ENCODE assay signal across 8 cellular contexts in the genomic region with DNA sequence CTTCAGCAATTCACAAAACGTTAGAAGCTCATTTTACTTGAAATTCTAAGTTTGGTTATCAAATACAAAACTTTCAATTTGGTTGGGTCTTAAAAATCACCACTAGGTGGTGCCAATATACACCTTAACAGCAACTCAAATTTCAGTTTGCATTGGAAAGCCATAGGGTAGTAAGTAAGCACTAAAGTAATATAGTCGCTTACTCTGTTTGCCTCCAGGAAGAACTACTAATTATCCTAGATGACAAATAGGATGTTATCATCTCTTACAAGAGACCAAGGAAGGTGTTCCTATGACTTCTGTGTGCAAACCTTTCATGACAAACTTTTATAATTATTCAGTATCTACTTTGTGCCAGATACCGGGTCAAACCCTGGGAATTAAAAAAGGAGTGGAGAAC.
DNase-seq lines count a peak whose midpoint lies in the region; ATAC-seq, FAIRE-seq and TF ChIP-seq lines count a peak whose summit lies in the region.

No MANE protein-coding gene starts in this region.

- H3K4me3 ChIP-seq in MM.1S (ENCODE audit: low read length) (no peak overlapping the region), mucosa of rectum (ENCODE audit: low read length in 2 of 2) (no peak overlapping the region)

- DNase-seq in MM.1S (peak; percentile 79), RPMI8226 (peak; percentile 62), endothelial cell (ENCODE audit: low spot score) (no peak), activated T-cell treated with anti-CD3 and anti-CD28 coated beads for 4 hours (no peak)

- TF ChIP-seq CTCF in MM.1S (IDR thresholded peaks at IDR 0.05; ENCODE audit: low read length) (peak; percentile 73), endothelial cell (IDR thresholded peaks at IDR 0.05; ENCODE audit: unreplicated experiment) (peak; percentile 83)

- H3K27me3 Mint-ChIP-seq in endothelial cell (ENCODE audit: unreplicated experiment): no peaks in the 10 kb centered on the region

- H3K4me1 Mint-ChIP-seq in endothelial cell (ENCODE audit: unreplicated experiment): peaks cover 4% of the 10 kb centered on the region

- H3K27ac ChIP-seq in MM.1S (ENCODE audit: low read length) (no peak overlapping the region), mucosa of rectum (ENCODE audit: low read depth in 2 of 2, low read length in 2 of 2) (peak overlapping the region; percentile 44 to 74)

- no peaks in the 10 kb centered on the region for H3K36me3 ChIP-seq in MM.1S (replicated peaks; ENCODE audit: insufficient read depth, low read length)
- H3K36me3 ChIP-seq in mucosa of rectum (ENCODE audit: control insufficient read depth in 2 of 2, insufficient read depth in 2 of 2, low read length in 2 of 2): peaks cover 3 to 8% of the 10 kb centered on the region in 2 donors

- peak; percentile 95 for FAIRE-seq in G401.6 (lab: Jason Lieb, UNC)

- ATAC-seq in GM19397 (IDR thresholded peaks at IDR 0.05; ENCODE audit: unreplicated experiment): no peak
- no peak for ATAC-seq in HG03520 (IDR thresholded peaks at IDR 0.05; ENCODE audit: unreplicated experiment)

- H3K79me2 ChIP-seq in MM.1S (ENCODE audit: low read length): peaks cover 13% of the 10 kb centered on the region

- H3K4me1 ChIP-seq in MM.1S (ENCODE audit: low read length) (peaks cover 10% of the 10 kb centered on the region), mucosa of rectum (ENCODE audit: control insufficient read depth in 2 of 2, insufficient read depth in 2 of 2, low read length in 2 of 2) (peaks cover 0 to 19% of the 10 kb centered on the region in 2 donors)

- no peak overlapping the region for H3K4me3 Mint-ChIP-seq in endothelial cell (ENCODE audit: unreplicated experiment)

- H3F3A ChIP-seq in MM.1S (ENCODE audit: insufficient read depth, low read length): no peaks in the 10 kb centered on the region

- H3K27ac Mint-ChIP-seq in endothelial cell (ENCODE audit: unreplicated experiment): no peak overlapping the region

- H3K9me2 ChIP-seq in MM.1S (replicated peaks; ENCODE audit: insufficient read depth, low read length): no peaks in the 10 kb centered on the region

- no peaks in the 10 kb centered on the region for H3K36me3 Mint-ChIP-seq in endothelial cell (ENCODE audit: low read depth, unreplicated experiment)

- no peak overlapping the region for H3K4me2 ChIP-seq in MM.1S (ENCODE audit: low read depth, low read length)

- no peaks in the 10 kb centered on the region for H3K27me3 ChIP-seq in MM.1S (replicated peaks; ENCODE audit: insufficient read depth, low read length)
- no peaks in the 10 kb centered on the region for H3K27me3 ChIP-seq in mucosa of rectum (ENCODE audit: control insufficient read depth in 2 of 2, insufficient read depth in 2 of 2, low read length in 2 of 2)

- H4K20me1 ChIP-seq in MM.1S (ENCODE audit: insufficient read depth, low read length): no peaks in the 10 kb centered on the region

- H3K9ac ChIP-seq in MM.1S (ENCODE audit: low read length) (no peak overlapping the region), mucosa of rectum (ENCODE audit: low read depth in 1 of 2, low read length in 2 of 2) (peak overlapping the region in 1 of 2 donors; percentile 42)

- no peak overlapping the region for H2AFZ ChIP-seq in MM.1S (ENCODE audit: low read length)

- H3K9me3 Mint-ChIP-seq in endothelial cell (ENCODE audit: unreplicated experiment): no peaks in the 10 kb centered on the region

- H3K9me3 ChIP-seq in MM.1S (replicated peaks; ENCODE audit: insufficient read depth, low read length): no peaks in the 10 kb centered on the region
- H3K9me3 ChIP-seq in mucosa of rectum (ENCODE audit: control insufficient read depth in 2 of 2, low read length in 2 of 2): no peaks in the 10 kb centered on the region

Comparison
In these comparisons a context has a peak if more than half of its experiments do, and no peak if none do; other contexts are left out.
1. DNase-seq: peak in MM.1S (single experiment) and RPMI8226 (single experiment); none in endothelial cell (single experiment) and activated T-cell treated with anti-CD3 and anti-CD28 coated beads for 4 hours (single experiment).